Comparison of ENCODE assay signal across 19 cellular contexts in the genomic region with DNA sequence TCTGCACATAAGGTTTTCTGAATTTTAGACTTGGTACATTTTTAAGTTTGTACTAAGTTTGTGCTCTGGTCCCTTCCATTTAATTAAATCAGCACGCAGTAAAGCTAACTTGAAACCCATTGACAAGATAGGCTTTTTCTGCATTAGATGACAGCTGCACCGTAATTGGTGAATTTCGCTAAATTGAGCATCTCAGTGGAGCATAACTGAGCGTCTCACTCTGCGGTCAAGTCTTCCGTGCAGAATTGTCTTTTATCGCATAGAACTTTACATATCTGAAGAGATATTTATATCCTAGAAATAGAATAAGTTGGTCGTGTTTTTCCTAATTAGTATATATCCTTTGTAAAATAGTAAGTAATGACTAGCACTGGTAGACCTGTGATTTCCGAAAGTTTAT. TPM values are rescaled to one million over a fixed set of nuclear protein-coding genes. Genes with fewer than 3 reads are reported as not detected.
A peak's percentile ranks its signal among the peaks of the same experiment; 100 is the strongest.
DNase-seq lines count a peak whose midpoint lies in the region; ATAC-seq and TF ChIP-seq lines count a peak whose summit lies in the region.
"Had no signal": no experiment of that assay in that cellular context is flagged by ENCODE, and none has a peak within 500 bp of the region (broad histone marks: within the 10 kb centered on the region; RNA-seq: fewer than 3 reads in every experiment).

No MANE protein-coding gene starts in this region.

- H3K27me3 ChIP-seq in BLaER1 treated with 17β-estradiol and CSF1 and Interleukin-3, amounts not matched to agents 10 nM and 100 nM, result no peaks in the 10 kb centered on the region
- H3K27me3 ChIP-seq: ascending aorta, heart right ventricle, neural progenitor cell, tibial artery had no signal

- H3K4me3 Mint-ChIP-seq in activated B cell treated with CpG ODN at 0.5 μM for 24 hours, result no peak overlapping the region
- H3K4me3 Mint-ChIP-seq: activated CD4-positive, alpha-beta T cell treated with anti-CD3 and anti-CD28 coated beads, Interleukin-2, amount 10 ng/mL, durations not matched to agents 24 days and 14 days; central memory CD8-positive, alpha-beta T cell; H9; neural progenitor cell had no signal

- H3K4me2 ChIP-seq in BLaER1 treated with 17β-estradiol and CSF1 and Interleukin-3, amounts not matched to agents 10 nM and 100 nM, result peak overlapping the region; percentile 70 to 96 (median 83)
- H3K4me2 ChIP-seq: neural progenitor cell had no signal

- no peaks in the 10 kb centered on the region for H3K27me3 Mint-ChIP-seq in activated B cell treated with CpG ODN at 0.5 μM for 24 hours
- H3K27me3 Mint-ChIP-seq: central memory CD8-positive, alpha-beta T cell had no signal

- TF ChIP-seq CTCF in activated B cell treated with CpG ODN at 0.5 μM for 24 hours (IDR thresholded peaks at IDR 0.05), result no peak

- H3K27ac ChIP-seq in BLaER1 treated with 17β-estradiol and CSF1 and Interleukin-3, amounts not matched to agents 10 nM and 100 nM, result no peak overlapping the region; a peak in 1 of 22 replicates
- H3K27ac ChIP-seq: ascending aorta, heart right ventricle, neural progenitor cell, tibial artery had no signal

- DNase-seq in activated B cell treated with CpG ODN at 0.5 μM for 24 hours (no peak), midbrain (lab: John Stamatoyannopoulos, UW) (no peak), COLO668 (lab: John Stamatoyannopoulos, UW; ENCODE audit: unreplicated experiment) (no peak)
- no peak for DNase-seq in central memory CD4-positive, alpha-beta T cell
- DNase-seq: activated CD8-positive, alpha-beta memory T cell treated with anti-CD3 and anti-CD28 coated beads, Interleukin-2, amount 50 U/mL, for 48 hours; activated naive CD4-positive, alpha-beta T cell; H9; SHP77 treated with DMSO at 0.1 percent for 48 hours; stimulated activated CD4-positive, alpha-beta T cell treated with anti-CD3 and anti-CD28 coated beads, Interleukin-1b, Interleukin-23, amount 100 ng/mL, for 48 hours; tibial artery had no signal

- CTCF ChIA-PET in activated B cell treated with CpG ODN at 0.5 μM for 24 hours (lab: Charles Lee), result interaction anchor here (0.8 to 8.4 kb wide), 34 partner anchors 10 to 852 kb away, joined by 3 to 366 read pairs (median 6); a partner anchor contains a TSS

- peaks cover 68 to 83% (median 72%) of the 10 kb centered on the region in 10 experiments for H3K4me1 ChIP-seq in BLaER1 treated with 17β-estradiol and CSF1 and Interleukin-3, amounts not matched to agents 10 nM and 100 nM

- POLR2A ChIA-PET in activated B cell treated with CpG ODN at 0.5 μM for 24 hours (lab: Charles Lee), result interaction anchor here (0.6 to 2.1 kb wide), 6 partner anchors 21 to 357 kb away, joined by 3 to 20 read pairs (median 14); a partner anchor contains a TSS

- H3K36me3 ChIP-seq in BLaER1 treated with 17β-estradiol and CSF1 and Interleukin-3, amounts not matched to agents 10 nM and 100 nM, result peaks cover 56 to 75% (median 65%) of the 10 kb centered on the region in 11 experiments

- no peaks in the 10 kb centered on the region for H3K9me3 Mint-ChIP-seq in activated B cell treated with CpG ODN at 0.5 μM for 24 hours
- H3K9me3 Mint-ChIP-seq: activated CD4-positive, alpha-beta T cell treated with anti-CD3 and anti-CD28 coated beads, Interleukin-2, amount 10 ng/mL, durations not matched to agents 24 days and 14 days; central memory CD8-positive, alpha-beta T cell; H9 had no signal

- H3K36me3 Mint-ChIP-seq in activated B cell treated with CpG ODN at 0.5 μM for 24 hours (ENCODE audit: low read depth), result peaks cover 59% of the 10 kb centered on the region

- H4K20me1 ChIP-seq in BLaER1 treated with 17β-estradiol and CSF1 and Interleukin-3, amounts not matched to agents 10 nM and 100 nM, result peaks cover 81 to 86% (median 84%) of the 10 kb centered on the region in 11 experiments

- intact Hi-C loops in activated B cell treated with CpG ODN at 0.5 μM for 24 hours (cut with micrococcal nuclease), result loop anchor here (5.0 kb wide), 2 partner anchors 1057 to 1418 kb away; a partner anchor contains a TSS

- peak overlapping the region in 4 of 11 experiments; percentile 4 to 32 (median 18); a peak in 3 of 22 replicates for H3K9ac ChIP-seq in BLaER1 treated with 17β-estradiol and CSF1 and Interleukin-3, amounts not matched to agents 10 nM and 100 nM
- H3K9ac ChIP-seq: neural progenitor cell had no signal

- H3K4me1 Mint-ChIP-seq in activated B cell treated with CpG ODN at 0.5 μM for 24 hours, result peaks cover 63% of the 10 kb centered on the region

- no peaks in the 10 kb centered on the region for H3K9me3 ChIP-seq in BLaER1 treated with 17β-estradiol and CSF1 and Interleukin-3, amounts not matched to agents 10 nM and 100 nM (replicated peaks in 1 of 11)

- H3K27ac Mint-ChIP-seq in activated B cell treated with CpG ODN at 0.5 μM for 24 hours, result peak overlapping the region; percentile 7
- H3K27ac Mint-ChIP-seq: activated CD4-positive, alpha-beta T cell treated with anti-CD3 and anti-CD28 coated beads, Interleukin-2, amount 10 ng/mL, durations not matched to agents 24 days and 14 days; H9; neural progenitor cell had no signal

- ATAC-seq in HG03442 (IDR thresholded peaks at IDR 0.05; ENCODE audit: unreplicated experiment) (peak; percentile 19), activated B cell treated with CpG ODN at 0.5 μM for 24 hours (ENCODE audit: low read depth) (no peak)
- ATAC-seq: heart right ventricle, left lobe of liver had no signal

- peak overlapping the region in 1 of 10 experiments; percentile 11; a peak in 1 of 20 replicates for H3K4me3 ChIP-seq in BLaER1 treated with 17β-estradiol and CSF1 and Interleukin-3, amounts not matched to agents 10 nM and 100 nM
- peak overlapping the region; percentile 27 for H3K4me3 ChIP-seq in GM08714 (ENCODE audit: low read length)
- H3K4me3 ChIP-seq: ascending aorta, heart right ventricle, neural progenitor cell, tibial artery had no signal

RNA-seq across cellular contexts. Expression of a gene that starts 4.1 kb away (rescaled TPM):
- 213 and 237 TPM in 2 replicates for total RNA-seq in activated B cell treated with CpG ODN at 0.5 μM for 24 hours
